In the genomic region with DNA sequence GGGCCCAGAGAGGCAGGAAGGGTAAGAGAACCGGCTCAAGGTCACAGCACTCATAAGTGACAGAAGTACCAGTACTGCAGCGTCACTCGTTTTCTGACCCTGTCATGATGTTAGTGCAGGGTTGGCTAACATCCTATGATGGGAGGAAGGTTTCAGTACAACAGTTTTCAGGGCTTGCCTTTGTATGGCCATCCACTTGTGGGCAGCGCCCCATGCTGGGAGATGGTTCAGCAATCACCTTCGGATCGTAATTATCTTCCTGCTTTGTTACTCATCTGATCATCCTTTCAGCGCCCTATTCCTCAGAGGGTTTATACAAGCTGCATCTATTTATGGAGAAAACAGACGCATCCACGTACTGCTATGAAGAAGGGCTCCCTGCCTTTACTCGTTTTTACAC, we compare ENCODE assay signal across 10 cellular contexts. TPM values are rescaled to one million over a fixed set of nuclear protein-coding genes. Genes with fewer than 3 reads are reported as not detected.
A peak's percentile ranks its signal among the peaks of the same experiment; 100 is the strongest.
DNase-seq lines count a peak whose midpoint lies in the region; ATAC-seq and TF ChIP-seq lines count a peak whose summit lies in the region.
"Had no signal": no experiment of that assay in that cellular context is flagged by ENCODE, and none has a peak within 500 bp of the region (broad histone marks: within the 10 kb centered on the region; RNA-seq: fewer than 3 reads in every experiment).

No MANE protein-coding gene starts in this region.

- peak overlapping the region; percentile 95 for H3K4me3 Mint-ChIP-seq in type B pancreatic cell
- no peak overlapping the region for H3K4me3 Mint-ChIP-seq in stimulated activated naive B cell treated with anti-CD40 and anti-IgM and Interleukin-4, amounts not matched to agents 10 μg/mL and 1 μg/mL and 100 μg/mL, for 72 hours

- peak overlapping the region; percentile 98 for H3K9ac ChIP-seq in adipocyte (ENCODE audit: low read length)

- H3K36me3 Mint-ChIP-seq in type B pancreatic cell = peaks cover 5% of the 10 kb centered on the region
- no peaks in the 10 kb centered on the region for H3K36me3 Mint-ChIP-seq in stimulated activated naive B cell treated with anti-CD40 and anti-IgM and Interleukin-4, amounts not matched to agents 10 μg/mL and 1 μg/mL and 100 μg/mL, for 72 hours
- H3K36me3 Mint-ChIP-seq: CD4-positive, CD25-positive, alpha-beta regulatory T cell had no signal

- peaks cover 39% of the 10 kb centered on the region for H3K4me1 ChIP-seq in adipocyte (ENCODE audit: control insufficient read depth, insufficient read depth, low read length)

- no peak overlapping the region for H3K27ac Mint-ChIP-seq in type B pancreatic cell
- no peak overlapping the region for H3K27ac Mint-ChIP-seq in stimulated activated naive B cell treated with anti-CD40 and anti-IgM and Interleukin-4, amounts not matched to agents 10 μg/mL and 1 μg/mL and 100 μg/mL, for 72 hours
- H3K27ac Mint-ChIP-seq: CD4-positive, CD25-positive, alpha-beta regulatory T cell had no signal

- ATAC-seq in HG03342 (IDR thresholded peaks at IDR 0.05; ENCODE audit: unreplicated experiment) = no peak
- ATAC-seq in stimulated activated naive B cell treated with anti-CD40 and anti-IgM and Interleukin-4, amounts not matched to agents 10 μg/mL and 1 μg/mL and 100 μg/mL, for 72 hours (replicated peaks) = no peak

- TF ChIP-seq CTCF in type B pancreatic cell (conservative IDR thresholded peaks at IDR 0.05) = no peak

- H3K9me3 Mint-ChIP-seq in type B pancreatic cell = no peaks in the 10 kb centered on the region
- H3K9me3 Mint-ChIP-seq in stimulated activated naive B cell treated with anti-CD40 and anti-IgM and Interleukin-4, amounts not matched to agents 10 μg/mL and 1 μg/mL and 100 μg/mL, for 72 hours = no peaks in the 10 kb centered on the region

- peaks cover 17% of the 10 kb centered on the region for H3K27me3 Mint-ChIP-seq in type B pancreatic cell
- peaks cover 49 to 72% of the 10 kb centered on the region in 2 donors for H3K27me3 Mint-ChIP-seq in stimulated activated naive B cell treated with anti-CD40 and anti-IgM and Interleukin-4, amounts not matched to agents 10 μg/mL and 1 μg/mL and 100 μg/mL, for 72 hours

- DNase-seq in NCI-H510A treated with DMSO at 0.1 percent for 48 hours (lab: John Stamatoyannopoulos, UW) (peak; percentile 22), NCI-H510A (lab: John Stamatoyannopoulos, UW) (no peak), adipocyte (ENCODE audit: low read depth) (peak; percentile 48), type B pancreatic cell (ENCODE audit: extremely low spot score, unreplicated experiment) (no peak)
- no peak for DNase-seq in activated T-cell treated with anti-CD3 and anti-CD28 coated beads, Interleukin-2, amount 50 U/mL, for 1 hour
- DNase-seq in stimulated activated naive B cell treated with anti-CD40 and anti-IgM and Interleukin-4, amounts not matched to agents 10 μg/mL and 1 μg/mL and 100 μg/mL, for 72 hours = no peak
- DNase-seq: CD4-positive, CD25-positive, alpha-beta regulatory T cell; stimulated activated CD4-positive, alpha-beta T cell treated with anti-CD3 and anti-CD28 coated beads, Interleukin-1b, Interleukin-23, amount 100 ng/mL, for 48 hours had no signal

- H3K27me3 ChIP-seq in adipocyte (replicated peaks; ENCODE audit: control insufficient read depth, insufficient read depth, low read length) = no peaks in the 10 kb centered on the region

- H3K4me3 ChIP-seq in adipocyte (ENCODE audit: low read length) (peak overlapping the region; percentile 96), iPS-18c (ENCODE audit: insufficient read depth, low read depth, low read length) (peak overlapping the region; percentile 36; the same call in 1 of the 2 replicates)

- H3K36me3 ChIP-seq in adipocyte (ENCODE audit: control insufficient read depth, insufficient read depth, low read length, severe bottlenecking) = peaks cover 10% of the 10 kb centered on the region

- H3K4me1 Mint-ChIP-seq in type B pancreatic cell (ENCODE audit: unreplicated experiment) = peaks cover 37% of the 10 kb centered on the region
- H3K4me1 Mint-ChIP-seq in stimulated activated naive B cell treated with anti-CD40 and anti-IgM and Interleukin-4, amounts not matched to agents 10 μg/mL and 1 μg/mL and 100 μg/mL, for 72 hours = peaks cover 12 to 23% of the 10 kb centered on the region in 2 donors

- H3K9me3 ChIP-seq in adipocyte (ENCODE audit: control insufficient read depth, low read length) (no peaks in the 10 kb centered on the region), iPS-18c (ENCODE audit: control insufficient read depth, insufficient read depth, low read length) (no peaks in the 10 kb centered on the region)

RNA-seq across cellular contexts. Expression of a gene that starts 2.4 kb away (rescaled TPM):
- 66.2 and 124 TPM in 2 replicates for total RNA-seq in type B pancreatic cell (ENCODE audit: low replicate concordance)

Comparison
In these comparisons a context has a peak if more than half of its experiments do, and no peak if none do; other contexts are left out.
1. DNase-seq: peak in NCI-H510A treated with DMSO at 0.1 percent for 48 hours (single experiment) and adipocyte (single experiment); none in NCI-H510A (single experiment), type B pancreatic cell (single experiment), activated T-cell treated with anti-CD3 and anti-CD28 coated beads, Interleukin-2, amount 50 U/mL, for 1 hour (single experiment) and stimulated activated naive B cell treated with anti-CD40 and anti-IgM and Interleukin-4, amounts not matched to agents 10 μg/mL and 1 μg/mL and 100 μg/mL, for 72 hours (single experiment).